In the genomic region with DNA sequence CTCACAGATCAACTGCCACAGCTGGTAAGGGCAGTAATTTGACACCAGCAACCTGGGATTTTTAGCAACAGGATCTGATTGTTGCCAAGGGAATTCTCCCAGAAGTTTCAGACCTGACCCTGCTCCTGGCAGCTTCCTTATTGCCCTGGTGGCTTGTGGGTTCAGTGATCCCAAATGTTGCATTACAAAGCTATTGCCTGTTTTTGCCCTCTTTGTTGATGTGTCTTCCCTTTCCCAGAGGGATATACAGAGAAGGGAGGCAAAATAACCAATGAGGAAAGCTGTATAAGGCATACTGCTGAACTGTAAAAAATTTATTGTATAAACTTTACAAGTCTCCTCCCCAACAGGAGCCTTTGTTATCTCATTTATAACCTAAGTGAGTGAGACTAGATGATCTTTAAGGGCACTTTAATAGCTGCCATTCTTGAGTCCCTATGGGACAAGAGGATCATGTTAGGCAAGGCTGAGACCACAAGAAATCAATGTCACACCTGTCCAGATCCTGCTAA, we compare ENCODE assay signal across 13 cellular contexts. TPM values are rescaled to one million over a fixed set of nuclear protein-coding genes. Genes with fewer than 3 reads are reported as not detected.
DNase-seq lines count a peak whose midpoint lies in the region; ATAC-seq and TF ChIP-seq lines count a peak whose summit lies in the region.
"Had no signal": no experiment of that assay in that cellular context is flagged by ENCODE, and none has a peak within 500 bp of the region (broad histone marks: within the 10 kb centered on the region; RNA-seq: fewer than 3 reads in every experiment).

No MANE protein-coding gene starts in this region.

- no peaks in the 10 kb centered on the region for H3K36me3 Mint-ChIP-seq in activated CD4-positive, alpha-beta memory T cell treated with anti-CD3 and anti-CD28 coated beads for 36 hours
- H3K36me3 Mint-ChIP-seq: brain had no signal

- H3K4me1 ChIP-seq in left ventricle myocardium inferior (no peaks in the 10 kb centered on the region), lower lobe of right lung (no peaks in the 10 kb centered on the region), testis (no peaks in the 10 kb centered on the region)
- H3K4me1 ChIP-seq: gastroesophageal sphincter had no signal

- no peaks in the 10 kb centered on the region for H3K27me3 Mint-ChIP-seq in activated CD4-positive, alpha-beta memory T cell treated with anti-CD3 and anti-CD28 coated beads for 36 hours
- H3K27me3 Mint-ChIP-seq: brain had no signal

- H3K9me3 ChIP-seq in left ventricle myocardium inferior (replicated peaks), result no peaks in the 10 kb centered on the region
- no peaks in the 10 kb centered on the region for H3K9me3 ChIP-seq in lower lobe of right lung
- no peaks in the 10 kb centered on the region for H3K9me3 ChIP-seq in testis
- H3K9me3 ChIP-seq: gastroesophageal sphincter had no signal

- peak overlapping the region; percentile 30 for H3K4me3 ChIP-seq in left ventricle myocardium inferior
- H3K4me3 ChIP-seq in lower lobe of right lung, result peak overlapping the region; percentile 39
- no peak overlapping the region for H3K4me3 ChIP-seq in testis

- H3K27me3 ChIP-seq in left ventricle myocardium inferior (ENCODE audit: low read depth) (no peaks in the 10 kb centered on the region), lower lobe of right lung (ENCODE audit: low read depth) (no peaks in the 10 kb centered on the region), testis (no peaks in the 10 kb centered on the region)
- H3K27me3 ChIP-seq: gastroesophageal sphincter had no signal

- no peak overlapping the region for H3K4me3 Mint-ChIP-seq in activated CD4-positive, alpha-beta memory T cell treated with anti-CD3 and anti-CD28 coated beads for 36 hours
- H3K4me3 Mint-ChIP-seq: brain had no signal

- H3K27ac ChIP-seq in left ventricle myocardium inferior (replicated peaks), result no peak overlapping the region
- H3K27ac ChIP-seq in lower lobe of right lung, result peak overlapping the region; percentile 66
- H3K27ac ChIP-seq in testis, result no peak overlapping the region
- H3K27ac ChIP-seq: gastroesophageal sphincter had no signal

- H3K36me3 ChIP-seq in left ventricle myocardium inferior (no peaks in the 10 kb centered on the region), lower lobe of right lung (no peaks in the 10 kb centered on the region), testis (ENCODE audit: low read depth, missing control alignments) (no peaks in the 10 kb centered on the region)
- H3K36me3 ChIP-seq: gastroesophageal sphincter had no signal

- H3K4me1 Mint-ChIP-seq in activated CD4-positive, alpha-beta memory T cell treated with anti-CD3 and anti-CD28 coated beads for 36 hours (ENCODE audit: low read depth), result peaks cover 72% of the 10 kb centered on the region
- H3K4me1 Mint-ChIP-seq: brain had no signal

- POLR2A ChIA-PET in activated CD4-positive, alpha-beta memory T cell treated with anti-CD3 and anti-CD28 coated beads for 36 hours (lab: Charles Lee), result no interaction called here

- DNase-seq in left ventricle myocardium inferior (no peak), Right ventricle myocardium superior (no peak), lower lobe of right lung (no peak), DMS79 (lab: John Stamatoyannopoulos, UW) (no peak), NCI-H2196 treated with DMSO at 0.1 percent for 48 hours (lab: John Stamatoyannopoulos, UW; ENCODE audit: unreplicated experiment) (no peak), testis (no peak), NCI-H510A treated with DMSO at 0.1 percent for 48 hours (lab: John Stamatoyannopoulos, UW) (no peak)
- DNase-seq in activated CD4-positive, alpha-beta memory T cell treated with anti-CD3 and anti-CD28 coated beads for 36 hours, result no peak
- DNase-seq: kidney glomerular epithelial cell, NCI-H510A had no signal

- H3K27ac Mint-ChIP-seq in activated CD4-positive, alpha-beta memory T cell treated with anti-CD3 and anti-CD28 coated beads for 36 hours, result peak overlapping the region; percentile 62
- H3K27ac Mint-ChIP-seq: brain had no signal

- CTCF ChIA-PET in activated CD4-positive, alpha-beta memory T cell treated with anti-CD3 and anti-CD28 coated beads for 36 hours (lab: Charles Lee), result interaction anchor here (0.6 to 2.9 kb wide), 7 partner anchors 13 to 435 kb away, joined by 3 to 18 read pairs (median 3); no protein-coding TSS in a partner anchor

- ATAC-seq in Right ventricle myocardium superior (ENCODE audit: poor library complexity), result no peak
- ATAC-seq in lower lobe of right lung, result no peak
- ATAC-seq: gastroesophageal sphincter had no signal

- H3K9me3 Mint-ChIP-seq in activated CD4-positive, alpha-beta memory T cell treated with anti-CD3 and anti-CD28 coated beads for 36 hours, result no peaks in the 10 kb centered on the region

- TF ChIP-seq POLR2A in testis (IDR thresholded peaks at IDR 0.05), result no peak

- TF ChIP-seq CTCF in left ventricle myocardium inferior (IDR thresholded peaks at IDR 0.05; ENCODE audit: borderline replicate concordance) (no peak), lower lobe of right lung (IDR thresholded peaks at IDR 0.05) (no peak), testis (IDR thresholded peaks at IDR 0.05) (no peak)

- intact Hi-C loops in left ventricle myocardium inferior (cut with micrococcal nuclease), result no loop called here
- intact Hi-C loops in Right ventricle myocardium superior (cut with DNase I), result no loop called here
- intact Hi-C loops in activated CD4-positive, alpha-beta memory T cell treated with anti-CD3 and anti-CD28 coated beads for 36 hours (cut with micrococcal nuclease), result loop anchor here (10.0 kb wide), 1 partner anchor 707 kb away; no protein-coding TSS in a partner anchor
- intact Hi-C loops in lower lobe of right lung (cut with DNase I), result no loop called here
- intact Hi-C loops in testis (cut with DNase I; ENCODE audit: low total_unique reads), result no loop called here

RNA-seq across cellular contexts. Expression of a gene that starts 22.2 kb away (rescaled TPM):
- total RNA-seq in left ventricle myocardium inferior (41.7 TPM), Right ventricle myocardium superior (56.6 TPM), lower lobe of right lung (569 TPM), testis (10 to 100 TPM in 1 of 2 donors, 1 to 10 TPM in 1; 5.6 to 19.9 TPM)
- total RNA-seq in activated CD4-positive, alpha-beta memory T cell treated with anti-CD3 and anti-CD28 coated beads for 36 hours, result not detected
- polyA plus RNA-seq in testis (ENCODE audit: insufficient read depth, low read depth, low replicate concordance), result 27.4 TPM
- total RNA-seq: LHCN-M2 had no signal

Comparison
In these comparisons a context has a peak if more than half of its experiments do, and no peak if none do; other contexts are left out.
1. H3K4me3 ChIP-seq: peak in left ventricle myocardium inferior (single experiment) and lower lobe of right lung (single experiment); none in testis (0 of 2).
2. RNA of a gene that starts 22.2 kb away (total RNA-seq): 569 TPM in lower lobe of right lung (single experiment), 56.6 TPM in Right ventricle myocardium superior (single experiment), 41.7 TPM in left ventricle myocardium inferior (single experiment) and 5.6 to 19.9 TPM in testis; not detected in activated CD4-positive, alpha-beta memory T cell treated with anti-CD3 and anti-CD28 coated beads for 36 hours; every median in the first group is over 4 times any median in the second.